13 cellular contexts compared by ENCODE assay signal in the genomic region with DNA sequence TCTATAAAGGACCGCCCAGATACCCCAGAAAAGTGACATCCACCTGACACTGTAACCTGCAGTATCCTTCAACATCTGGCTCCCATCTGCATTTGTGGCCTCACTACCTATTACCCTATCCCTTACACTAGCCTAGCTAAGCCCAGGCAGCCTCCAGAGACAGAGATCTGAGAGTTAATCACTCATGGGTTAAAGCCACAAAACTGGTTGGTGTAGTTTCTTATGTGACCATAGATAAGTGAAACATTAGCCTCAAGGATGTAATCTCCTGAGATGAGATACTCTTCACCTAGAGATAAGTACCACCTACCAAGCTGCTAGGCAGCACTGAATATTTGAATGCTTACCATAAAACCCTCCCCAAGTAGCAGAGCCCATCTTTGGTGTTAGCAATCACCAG. TPM values are rescaled to one million over a fixed set of nuclear protein-coding genes. Genes with fewer than 3 reads are reported as not detected.
A peak's percentile ranks its signal among the peaks of the same experiment; 100 is the strongest.
DNase-seq lines count a peak whose midpoint lies in the region; ATAC-seq and TF ChIP-seq lines count a peak whose summit lies in the region.
"Had no signal": no experiment of that assay in that cellular context is flagged by ENCODE, and none has a peak within 500 bp of the region (broad histone marks: within the 10 kb centered on the region; RNA-seq: fewer than 3 reads in every experiment).

No MANE protein-coding gene starts in this region.

- no peak overlapping the region for H3K27ac Mint-ChIP-seq in Calu3 (ENCODE audit: unreplicated experiment)

- intact Hi-C loops in Calu3 (cut with micrococcal nuclease; ENCODE audit: unreplicated experiment), result no loop called here

- CTCF ChIA-PET in Calu3 (lab: Charles Lee), result interaction anchor here (0.6 kb wide), 1 partner anchor 14 kb away, joined by 3 read pairs; no protein-coding TSS in a partner anchor

- no peak for TF ChIP-seq CTCF in Calu3 (IDR thresholded peaks at IDR 0.05; ENCODE audit: unreplicated experiment)

- peaks cover 15% of the 10 kb centered on the region for H3K4me1 Mint-ChIP-seq in Calu3 (ENCODE audit: low read depth, unreplicated experiment)

- DNase-seq in Calu3, result peak; percentile 17
- DNase-seq in activated CD4-positive, CD25-positive, alpha-beta regulatory T cell (lab: John Stamatoyannopoulos, UW), result no peak
- DNase-seq in NCI-H1417 treated with DMSO at 0.1 percent for 48 hours (lab: John Stamatoyannopoulos, UW), result no peak
- DNase-seq in activated CD4-positive, alpha-beta T cell treated with anti-CD3 and anti-CD28 coated beads, Interleukin-2, amount 50 U/mL, for 1 hour, result no peak
- no peak for DNase-seq in NCI-H1930 (lab: John Stamatoyannopoulos, UW)
- DNase-seq: activated CD4-positive, alpha-beta T cell treated with anti-CD3 and anti-CD28 coated beads for 1 hour; EL; stimulated activated naive CD4-positive, alpha-beta T cell had no signal

- peak; percentile 84 for ATAC-seq in GM19351 (IDR thresholded peaks at IDR 0.05; ENCODE audit: unreplicated experiment)
- peak; percentile 70 for ATAC-seq in HG02870 (IDR thresholded peaks at IDR 0.05; ENCODE audit: unreplicated experiment)
- peak; percentile 99 for ATAC-seq in HG03571 (IDR thresholded peaks at IDR 0.05; ENCODE audit: unreplicated experiment)
- ATAC-seq: A549, HCT116 had no signal

- no peak overlapping the region for H3K4me3 Mint-ChIP-seq in Calu3 (ENCODE audit: low read depth, unreplicated experiment)

- no peaks in the 10 kb centered on the region for H3K36me3 Mint-ChIP-seq in Calu3 (ENCODE audit: insufficient read depth, unreplicated experiment)

- BruUV-seq in Calu3 (replicated peaks; lab: Mats Ljungman, UMichigan), result no TSS peak

- H3K9me3 Mint-ChIP-seq in Calu3 (ENCODE audit: low read depth, unreplicated experiment), result no peaks in the 10 kb centered on the region

- peaks cover 4% of the 10 kb centered on the region for H3K27me3 Mint-ChIP-seq in Calu3 (ENCODE audit: unreplicated experiment)

RNA-seq across cellular contexts. Expression of a gene that starts 35.4 kb away (rescaled TPM):
- 2.3 and 2.4 TPM in 2 replicates for total RNA-seq in Calu3 (2022)
